In genomic region chr22:21827628-21828267, GRCh38 we compare ENCODE assay signal across 26 cellular contexts. TPM values are rescaled to one million over a fixed set of nuclear protein-coding genes. Genes with fewer than 3 reads are reported as not detected.
DNase-seq lines count a peak whose midpoint lies in the region; ATAC-seq and TF ChIP-seq lines count a peak whose summit lies in the region.
"Had no signal": no experiment of that assay in that cellular context is flagged by ENCODE, and none has a peak within 500 bp of the region (broad histone marks: within the 10 kb centered on the region; RNA-seq: fewer than 3 reads in every experiment).

No MANE protein-coding gene starts in this region.

- H3K4me3 Mint-ChIP-seq in CD8-positive, alpha-beta T cell: no peak overlapping the region
- peak overlapping the region; percentile 31 for H3K4me3 Mint-ChIP-seq in T-helper 17 cell
- H3K4me3 Mint-ChIP-seq in immature natural killer cell: peak overlapping the region in 1 of 5 donors; percentile 5
- H3K4me3 Mint-ChIP-seq in activated CD8-positive, alpha-beta T cell treated with anti-CD3 and anti-CD28 coated beads, Interleukin-2, amount 10 ng/mL, durations not matched to agents 7 days and 5 days: no peak overlapping the region
- H3K4me3 Mint-ChIP-seq: activated T-cell treated with anti-CD3 and anti-CD28 coated beads, Interleukin-2, amount 50 U/mL, for 72 hours had no signal

- no peaks in the 10 kb centered on the region for H3K27me3 Mint-ChIP-seq in CD8-positive, alpha-beta T cell (ENCODE audit: low read depth)
- no peaks in the 10 kb centered on the region for H3K27me3 Mint-ChIP-seq in T-helper 17 cell
- peaks cover 0 to 7% (median 5%) of the 10 kb centered on the region in 3 donors for H3K27me3 Mint-ChIP-seq in immature natural killer cell (ENCODE audit: low read depth in 3 of 3)
- no peaks in the 10 kb centered on the region for H3K27me3 Mint-ChIP-seq in activated CD8-positive, alpha-beta T cell treated with anti-CD3 and anti-CD28 coated beads, Interleukin-2, amount 10 ng/mL, durations not matched to agents 7 days and 5 days (ENCODE audit: low read depth)

- H3K4me1 Mint-ChIP-seq in CD8-positive, alpha-beta T cell (ENCODE audit: low read depth): peaks cover 89% of the 10 kb centered on the region
- H3K4me1 Mint-ChIP-seq in T-helper 17 cell (peaks cover 51% of the 10 kb centered on the region), immature natural killer cell (peaks cover 94 to 98% of the 10 kb centered on the region in 2 donors)
- H3K4me1 Mint-ChIP-seq in activated CD8-positive, alpha-beta T cell treated with anti-CD3 and anti-CD28 coated beads, Interleukin-2, amount 10 ng/mL, durations not matched to agents 7 days and 5 days (ENCODE audit: low read depth): peaks cover 19% of the 10 kb centered on the region

- no peak for ATAC-seq in CD8-positive, alpha-beta T cell
- ATAC-seq in T-helper 17 cell (no peak), psoas muscle (no peak)
- ATAC-seq in activated CD8-positive, alpha-beta T cell treated with anti-CD3 and anti-CD28 coated beads, Interleukin-2, amount 10 ng/mL, durations not matched to agents 7 days and 5 days: no peak
- ATAC-seq: activated T-cell treated with anti-CD3 and anti-CD28 coated beads, Interleukin-2, amount 50 U/mL, for 72 hours; left lobe of liver; pancreas; upper lobe of right lung had no signal

- peaks cover 25% of the 10 kb centered on the region for H3K4me1 ChIP-seq in CD8-positive, alpha-beta T cell (ENCODE audit: insufficient read depth, low read length)
- H3K4me1 ChIP-seq in psoas muscle: peaks cover 51% of the 10 kb centered on the region

- no peaks in the 10 kb centered on the region for H3K27me3 ChIP-seq in CD8-positive, alpha-beta T cell (ENCODE audit: insufficient read depth, low read length)
- no peaks in the 10 kb centered on the region for H3K27me3 ChIP-seq in psoas muscle (ENCODE audit: insufficient read depth in 3 of 3, low read length in 2 of 3)
- H3K27me3 ChIP-seq: cardiac muscle cell, hepatocyte, pancreas, upper lobe of right lung had no signal

- H3K27ac ChIP-seq in CD8-positive, alpha-beta T cell (ENCODE audit: low read depth, low read length): no peak overlapping the region
- peak overlapping the region; percentile 24 for H3K27ac ChIP-seq in psoas muscle
- H3K27ac ChIP-seq: cardiac muscle cell, hepatocyte, pancreas, upper lobe of right lung had no signal

- no peak for TF ChIP-seq CTCF in CD8-positive, alpha-beta T cell (IDR thresholded peaks at IDR 0.05)
- no peak for TF ChIP-seq CTCF in psoas muscle (IDR thresholded peaks at IDR 0.05)

- H3K9me3 ChIP-seq in CD8-positive, alpha-beta T cell (ENCODE audit: low read length): no peaks in the 10 kb centered on the region
- no peaks in the 10 kb centered on the region for H3K9me3 ChIP-seq in T-helper 17 cell (ENCODE audit: control insufficient read depth, low read length, poor library complexity, severe bottlenecking)
- H3K9me3 ChIP-seq in psoas muscle: no peaks in the 10 kb centered on the region
- H3K9me3 ChIP-seq: pancreas, upper lobe of right lung had no signal

- 80 to 94% (median 91%) methylated on average over 3 of the region's 3 CpGs for WGBS in psoas muscle, 3 donors

- no peaks in the 10 kb centered on the region for H3K36me3 Mint-ChIP-seq in CD8-positive, alpha-beta T cell
- H3K36me3 Mint-ChIP-seq in T-helper 17 cell (ENCODE audit: low read depth) (no peaks in the 10 kb centered on the region), immature natural killer cell (no peaks in the 10 kb centered on the region)
- H3K36me3 Mint-ChIP-seq in activated CD8-positive, alpha-beta T cell treated with anti-CD3 and anti-CD28 coated beads, Interleukin-2, amount 10 ng/mL, durations not matched to agents 7 days and 5 days (ENCODE audit: low read depth): peaks cover 4% of the 10 kb centered on the region

- peak overlapping the region; percentile 8 for H3K27ac Mint-ChIP-seq in CD8-positive, alpha-beta T cell
- H3K27ac Mint-ChIP-seq in T-helper 17 cell: peak overlapping the region; percentile 83
- H3K27ac Mint-ChIP-seq in immature natural killer cell: peak overlapping the region; percentile 9 to 83 (median 57)
- H3K27ac Mint-ChIP-seq in activated CD8-positive, alpha-beta T cell treated with anti-CD3 and anti-CD28 coated beads, Interleukin-2, amount 10 ng/mL, durations not matched to agents 7 days and 5 days: no peak overlapping the region
- H3K27ac Mint-ChIP-seq: activated T-cell treated with anti-CD3 and anti-CD28 coated beads, Interleukin-2, amount 50 U/mL, for 72 hours had no signal

- CTCF ChIA-PET in CD8-positive, alpha-beta T cell (lab: Charles Lee): no interaction called here
- CTCF ChIA-PET in activated CD8-positive, alpha-beta T cell treated with anti-CD3 and anti-CD28 coated beads, Interleukin-2, amount 10 ng/mL, durations not matched to agents 7 days and 5 days (lab: Charles Lee): no interaction called here

- no peaks in the 10 kb centered on the region for H3K9me3 Mint-ChIP-seq in CD8-positive, alpha-beta T cell
- H3K9me3 Mint-ChIP-seq in immature natural killer cell: no peaks in the 10 kb centered on the region
- no peaks in the 10 kb centered on the region for H3K9me3 Mint-ChIP-seq in activated CD8-positive, alpha-beta T cell treated with anti-CD3 and anti-CD28 coated beads, Interleukin-2, amount 10 ng/mL, durations not matched to agents 7 days and 5 days (ENCODE audit: insufficient read depth)
- H3K9me3 Mint-ChIP-seq: activated T-cell treated with anti-CD3 and anti-CD28 coated beads, Interleukin-2, amount 50 U/mL, for 72 hours had no signal

- H3K4me3 ChIP-seq in CD8-positive, alpha-beta T cell (ENCODE audit: low read depth, low read length): no peak overlapping the region
- no peak overlapping the region for H3K4me3 ChIP-seq in psoas muscle
- H3K4me3 ChIP-seq: cardiac muscle cell, hepatocyte, pancreas, smooth muscle cell, upper lobe of right lung had no signal

- intact Hi-C loops in CD8-positive, alpha-beta T cell (cut with DNase I, micrococcal nuclease): no loop called here
- intact Hi-C loops in psoas muscle (cut with DNase I): loop anchor here in 1 of 2 donors (5.0 kb wide), 1 partner anchor 40 kb away; the partner anchor contains the start of gene MAPK1

- no peak for DNase-seq in CD8-positive, alpha-beta T cell
- DNase-seq in T-helper 17 cell (no peak), immature natural killer cell (no peak), psoas muscle (no peak), iPS-NIHi7 (ENCODE audit: extremely low spot score) (no peak), DMS79 treated with DMSO at 0.1 percent for 48 hours (lab: John Stamatoyannopoulos, UW) (no peak)
- DNase-seq in activated CD8-positive, alpha-beta T cell treated with anti-CD3 and anti-CD28 coated beads, Interleukin-2, amount 10 ng/mL, durations not matched to agents 7 days and 5 days: no peak
- DNase-seq: activated naive CD4-positive, alpha-beta T cell treated with anti-CD3 and anti-CD28 coated beads, Interleukin-2, amount 50 U/mL, for 16 hours; activated T-cell treated with anti-CD3 and anti-CD28 coated beads, Interleukin-2, amount 50 U/mL, for 72 hours; aorta; C1 segment of cervical spinal cord; cortex of kidney; HCEC 1CT; mesendoderm; NCI-H1436; NCI-H2081 treated with DMSO at 0.1 percent for 48 hours; NCI-H774; pancreas; RPMI8226; stimulated activated CD4-positive, alpha-beta T cell treated with anti-CD3 and anti-CD28 coated beads, Interleukin-2, amount 100 ng/mL, for 24 hours; T-helper 1 cell; upper lobe of right lung had no signal

- peaks cover 4% of the 10 kb centered on the region for H3K36me3 ChIP-seq in CD8-positive, alpha-beta T cell (ENCODE audit: insufficient read depth, low read length)
- no peaks in the 10 kb centered on the region for H3K36me3 ChIP-seq in psoas muscle (ENCODE audit: insufficient read depth in 1 of 2, low read depth in 1 of 2)
- H3K36me3 ChIP-seq: cardiac muscle cell, pancreas, upper lobe of right lung had no signal

- POLR2A ChIA-PET in CD8-positive, alpha-beta T cell (lab: Charles Lee): no interaction called here
- POLR2A ChIA-PET in activated CD8-positive, alpha-beta T cell treated with anti-CD3 and anti-CD28 coated beads, Interleukin-2, amount 10 ng/mL, durations not matched to agents 7 days and 5 days (lab: Charles Lee): no interaction called here

RNA-seq across cellular contexts. Expression of gene MAPK1, which starts 39.7 kb away (rescaled TPM):
- 10 to 100 TPM; 34.0 to 39.2 TPM for total RNA-seq in CD8-positive, alpha-beta T cell
- 10 to 100 TPM; 74.2 to 84.6 TPM for total RNA-seq in T-helper 17 cell
- polyA plus RNA-seq in immature natural killer cell: 100 to 1,000 TPM; 151 to 168 (median 162) TPM
- 100 to 1,000 TPM in 1 of 4 donors, 10 to 100 TPM in 3; 78.3 to 101 (median 96.9) TPM for total RNA-seq in psoas muscle
- polyA plus RNA-seq in psoas muscle: 10 to 100 TPM; 11.0 to 64.1 (median 14.8) TPM
- total RNA-seq in activated CD8-positive, alpha-beta T cell treated with anti-CD3 and anti-CD28 coated beads, Interleukin-2, amount 10 ng/mL, durations not matched to agents 7 days and 5 days: 100 to 1,000 TPM; 141 to 144 TPM
